Comparison of ENCODE assay signal across 1 cellular context in the genomic region with DNA sequence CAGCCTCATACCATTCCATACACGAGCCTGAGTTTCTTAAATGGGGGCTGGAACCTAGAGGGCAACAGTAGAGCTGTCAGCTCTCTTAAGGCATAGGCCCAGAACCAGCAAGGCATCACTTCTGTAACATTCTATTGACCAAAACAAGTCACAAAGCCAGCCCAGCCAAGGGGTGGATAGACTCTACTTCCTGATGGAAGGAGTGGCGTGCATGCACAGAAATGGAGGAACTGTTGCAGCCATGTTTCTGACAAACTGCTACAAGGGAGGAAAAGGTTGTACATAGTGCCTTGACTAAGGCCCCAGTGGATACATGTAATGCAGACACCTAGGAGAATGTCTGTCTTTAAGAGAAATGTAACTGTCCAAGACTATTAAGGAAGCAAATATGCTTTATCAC.
TF ChIP-seq lines count a peak whose summit lies in the region.

No MANE protein-coding gene starts in this region.

TF ChIP-seq in K562, 482 proteins besides CTCF, POLR2A, EP300 and RAD21:
- TF ChIP-seq TGIF2 (CRISPR knock-in tag; IDR thresholded peaks at IDR 0.05) (no peak), THRA (IDR thresholded peaks at IDR 0.05) (no peak), SIN3B (IDR thresholded peaks at IDR 0.05; ENCODE audit: low read depth) (no peak), ZFP30 (CRISPR knock-in tag; IDR thresholded peaks at IDR 0.05; ENCODE audit: borderline replicate concordance) (no peak), EZH2 (IDR thresholded peaks at IDR 0.05; ENCODE audit: borderline replicate concordance, low read depth, low read length) (no peak)
